Comparison of ENCODE assay signal across 11 cellular contexts in genomic region chr2:231011526-231011925, GRCh38. TPM values are rescaled to one million over a fixed set of nuclear protein-coding genes. Genes with fewer than 3 reads are reported as not detected.
"Had no signal": no experiment of that assay in that cellular context is flagged by ENCODE, and none has a peak within 500 bp of the region (broad histone marks: within the 10 kb centered on the region; RNA-seq: fewer than 3 reads in every experiment).

No MANE protein-coding gene starts in this region.

- H3K9ac ChIP-seq: GM23248 had no signal

- H3K27ac ChIP-seq: GM23248, HL-60 had no signal

- ATAC-seq: HCT116, HepG2 had no signal

- H3K9me3 ChIP-seq: HAP-1 had no signal

- H3K4me1 ChIP-seq: HAP-1 had no signal

- H3K4me3 ChIP-seq: GM23248, HAP-1 had no signal

- H3K36me3 ChIP-seq: HAP-1 had no signal

- H2AFZ ChIP-seq: GM23248 had no signal

- DNase-seq: GM23248, GOT3, H7, HFFc6 had no signal

RNA-seq across cellular contexts. Expression of gene SPATA3, which starts 15.6 kb away (rescaled TPM):
- total RNA-seq: GM23248, H4, H7, HepG2, HFFc6, HT1080 had no signal
- polyA plus RNA-seq: GM23248, HepG2, IgD-negative memory B cell had no signal

RNA-seq across cellular contexts. Expression of gene C2orf72, which starts 25.8 kb away (rescaled TPM):
- total RNA-seq: HFFc6 had no signal
- polyA plus RNA-seq: GM23248, IgD-negative memory B cell had no signal
